Comparison of ENCODE assay signal across 1 cellular context in genomic region chr4:76251448-76252270, GRCh38.
TF ChIP-seq lines count a peak whose summit lies in the region.

Gene FAM47E, plus strand, starts transcription at chr4:76251721. Its CDS starts 26 bp downstream, at chr4:76251747.

TF ChIP-seq in SK-N-SH treated with all-trans-retinoic acid at 6 μM for 48 hours, 23 proteins besides CTCF, POLR2A, EP300 and RAD21 (continued from another document):
- TF ChIP-seq CSRNP3 (CRISPR knock-in tag; IDR thresholded peaks at IDR 0.05) (no peak), ZNF70 (CRISPR knock-in tag; IDR thresholded peaks at IDR 0.05) (0 out of 2 replicates have a peak, but pooled peaks have one; percentile 6)
